In the genomic region with DNA sequence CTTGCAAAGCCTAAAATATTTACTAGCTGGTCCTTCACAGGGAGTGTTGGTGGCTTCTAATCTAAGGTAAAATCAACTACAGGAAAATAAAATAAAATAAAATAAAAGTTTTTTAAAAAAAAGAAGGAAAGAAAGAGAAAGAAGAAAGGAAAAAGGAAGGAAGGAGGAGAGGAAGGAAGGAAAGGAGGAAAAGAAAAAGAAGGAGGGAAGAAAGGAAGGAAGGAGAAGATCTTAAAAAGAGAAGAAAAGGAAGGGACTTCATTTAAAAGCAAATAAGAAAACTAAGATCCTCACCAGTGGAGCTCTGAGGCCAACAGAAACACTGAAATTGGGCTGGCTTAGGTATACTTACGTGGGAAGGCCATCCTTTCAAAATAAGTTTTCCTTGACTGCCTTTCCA, we compare ENCODE assay signal across 1 cellular context.
A peak's percentile ranks its signal among the peaks of the same experiment; 100 is the strongest.
TF ChIP-seq lines count a peak whose summit lies in the region.

No MANE protein-coding gene starts in this region.

TF ChIP-seq in HEK293, 187 proteins besides CTCF, POLR2A, EP300 and RAD21 (continued from another document):
- TF ChIP-seq, protein P1, sequence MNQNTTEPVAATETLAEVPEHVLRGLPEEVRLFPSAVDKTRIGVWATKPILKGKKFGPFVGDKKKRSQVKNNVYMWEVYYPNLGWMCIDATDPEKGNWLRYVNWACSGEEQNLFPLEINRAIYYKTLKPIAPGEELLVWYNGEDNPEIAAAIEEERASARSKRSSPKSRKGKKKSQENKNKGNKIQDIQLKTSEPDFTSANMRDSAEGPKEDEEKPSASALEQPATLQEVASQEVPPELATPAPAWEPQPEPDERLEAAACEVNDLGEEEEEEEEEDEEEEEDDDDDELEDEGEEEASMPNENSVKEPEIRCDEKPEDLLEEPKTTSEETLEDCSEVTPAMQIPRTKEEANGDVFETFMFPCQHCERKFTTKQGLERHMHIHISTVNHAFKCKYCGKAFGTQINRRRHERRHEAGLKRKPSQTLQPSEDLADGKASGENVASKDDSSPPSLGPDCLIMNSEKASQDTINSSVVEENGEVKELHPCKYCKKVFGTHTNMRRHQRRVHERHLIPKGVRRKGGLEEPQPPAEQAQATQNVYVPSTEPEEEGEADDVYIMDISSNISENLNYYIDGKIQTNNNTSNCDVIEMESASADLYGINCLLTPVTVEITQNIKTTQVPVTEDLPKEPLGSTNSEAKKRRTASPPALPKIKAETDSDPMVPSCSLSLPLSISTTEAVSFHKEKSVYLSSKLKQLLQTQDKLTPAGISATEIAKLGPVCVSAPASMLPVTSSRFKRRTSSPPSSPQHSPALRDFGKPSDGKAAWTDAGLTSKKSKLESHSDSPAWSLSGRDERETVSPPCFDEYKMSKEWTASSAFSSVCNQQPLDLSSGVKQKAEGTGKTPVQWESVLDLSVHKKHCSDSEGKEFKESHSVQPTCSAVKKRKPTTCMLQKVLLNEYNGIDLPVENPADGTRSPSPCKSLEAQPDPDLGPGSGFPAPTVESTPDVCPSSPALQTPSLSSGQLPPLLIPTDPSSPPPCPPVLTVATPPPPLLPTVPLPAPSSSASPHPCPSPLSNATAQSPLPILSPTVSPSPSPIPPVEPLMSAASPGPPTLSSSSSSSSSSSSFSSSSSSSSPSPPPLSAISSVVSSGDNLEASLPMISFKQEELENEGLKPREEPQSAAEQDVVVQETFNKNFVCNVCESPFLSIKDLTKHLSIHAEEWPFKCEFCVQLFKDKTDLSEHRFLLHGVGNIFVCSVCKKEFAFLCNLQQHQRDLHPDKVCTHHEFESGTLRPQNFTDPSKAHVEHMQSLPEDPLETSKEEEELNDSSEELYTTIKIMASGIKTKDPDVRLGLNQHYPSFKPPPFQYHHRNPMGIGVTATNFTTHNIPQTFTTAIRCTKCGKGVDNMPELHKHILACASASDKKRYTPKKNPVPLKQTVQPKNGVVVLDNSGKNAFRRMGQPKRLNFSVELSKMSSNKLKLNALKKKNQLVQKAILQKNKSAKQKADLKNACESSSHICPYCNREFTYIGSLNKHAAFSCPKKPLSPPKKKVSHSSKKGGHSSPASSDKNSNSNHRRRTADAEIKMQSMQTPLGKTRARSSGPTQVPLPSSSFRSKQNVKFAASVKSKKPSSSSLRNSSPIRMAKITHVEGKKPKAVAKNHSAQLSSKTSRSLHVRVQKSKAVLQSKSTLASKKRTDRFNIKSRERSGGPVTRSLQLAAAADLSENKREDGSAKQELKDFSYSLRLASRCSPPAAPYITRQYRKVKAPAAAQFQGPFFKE (tag by site-specific recombination; IDR thresholded peaks at IDR 0.05; ENCODE audit: borderline replicate concordance), result no peak
- TF ChIP-seq ZNF133 (tag by site-specific recombination; IDR thresholded peaks at IDR 0.05) (no peak), ZNF366 (tag by site-specific recombination; conservative IDR thresholded peaks at IDR 0.05) (peak; percentile 84), KLF10 (tag by site-specific recombination; IDR thresholded peaks at IDR 0.05) (no peak), ZNF501 (tag by site-specific recombination; IDR thresholded peaks at IDR 0.05) (no peak)
